19 cellular contexts compared by ENCODE assay signal in genomic region chr20:48800227-48800626, GRCh38. TPM values are rescaled to one million over a fixed set of nuclear protein-coding genes. Genes with fewer than 3 reads are reported as not detected.
A peak's percentile ranks its signal among the peaks of the same experiment; 100 is the strongest.
DNase-seq lines count a peak whose midpoint lies in the region; ATAC-seq and TF ChIP-seq lines count a peak whose summit lies in the region.
"Had no signal": no experiment of that assay in that cellular context is flagged by ENCODE, and none has a peak within 500 bp of the region (broad histone marks: within the 10 kb centered on the region; RNA-seq: fewer than 3 reads in every experiment).

No MANE protein-coding gene starts in this region.

- no peak for DNase-seq in CD8-positive, alpha-beta memory T cell
- DNase-seq in SK-N-MC (ENCODE audit: low read depth, low spot score) (no peak), left ventricle myocardium superior (no peak), gastrocnemius medialis (no peak), Kasumi-1 (lab: John Stamatoyannopoulos, UW) (no peak)
- DNase-seq in activated effector memory CD4-positive, alpha-beta T cell treated with Interleukin-2 at 50 U/mL for 16 hours = no peak
- DNase-seq: activated CD4-positive, alpha-beta T cell treated with anti-CD3 and anti-CD28 coated beads, Interleukin-2, amount 10 ng/mL, durations not matched to agents 7 days and 5 days; endodermal cell; kidney glomerular epithelial cell; NCI-H1694 treated with DMSO at 0.1 percent for 48 hours; NCI-H69; stimulated activated CD4-positive, alpha-beta T cell treated with anti-CD3 and anti-CD28 coated beads, Interleukin-1b, Interleukin-23, amount 100 ng/mL, for 48 hours; stimulated activated naive B cell treated with anti-CD40 and anti-IgM and Interleukin-4, amounts not matched to agents 10 μg/mL and 1 μg/mL and 100 μg/mL, for 72 hours; testis; WERI-Rb-1 had no signal

- peak; percentile 68 for ATAC-seq in left ventricle myocardium superior
- no peak for ATAC-seq in gastrocnemius medialis
- ATAC-seq in HG03280 (IDR thresholded peaks at IDR 0.05; ENCODE audit: unreplicated experiment) = no peak
- ATAC-seq: stimulated activated naive B cell treated with anti-CD40 and anti-IgM and Interleukin-4, amounts not matched to agents 10 μg/mL and 1 μg/mL and 100 μg/mL, for 72 hours had no signal

- peak overlapping the region in 6 of 7 donors; percentile 11 to 54 (median 32) for H3K4me3 Mint-ChIP-seq in CD8-positive, alpha-beta memory T cell
- H3K4me3 Mint-ChIP-seq: activated CD4-positive, alpha-beta T cell treated with anti-CD3 and anti-CD28 coated beads, Interleukin-2, amount 10 ng/mL, durations not matched to agents 7 days and 5 days; brain; endodermal cell; memory B cell; stimulated activated naive B cell treated with anti-CD40 and anti-IgM and Interleukin-4, amounts not matched to agents 10 μg/mL and 1 μg/mL and 100 μg/mL, for 72 hours had no signal

- no peak overlapping the region for H3K4me3 ChIP-seq in CD8-positive, alpha-beta memory T cell (ENCODE audit: low read length)
- no peak overlapping the region for H3K4me3 ChIP-seq in SK-N-MC
- H3K4me3 ChIP-seq in gastrocnemius medialis = no peak overlapping the region
- H3K4me3 ChIP-seq: coronary artery, testis had no signal

- H3K27ac Mint-ChIP-seq in CD8-positive, alpha-beta memory T cell = peak overlapping the region in 7 of 8 donors; percentile 50 to 92 (median 84)
- H3K27ac Mint-ChIP-seq: activated CD4-positive, alpha-beta T cell treated with anti-CD3 and anti-CD28 coated beads, Interleukin-2, amount 10 ng/mL, durations not matched to agents 7 days and 5 days; endodermal cell had no signal

- H3K9ac ChIP-seq in SK-N-MC (ENCODE audit: insufficient read length) = no peak overlapping the region

- POLR2A ChIA-PET in CD8-positive, alpha-beta memory T cell (lab: Charles Lee) = no interaction called here

- H3K27me3 Mint-ChIP-seq in CD8-positive, alpha-beta memory T cell = peaks cover 0 to 5% of the 10 kb centered on the region in 2 donors
- H3K27me3 Mint-ChIP-seq: activated CD4-positive, alpha-beta T cell treated with anti-CD3 and anti-CD28 coated beads, Interleukin-2, amount 10 ng/mL, durations not matched to agents 7 days and 5 days; memory B cell; stimulated activated naive B cell treated with anti-CD40 and anti-IgM and Interleukin-4, amounts not matched to agents 10 μg/mL and 1 μg/mL and 100 μg/mL, for 72 hours had no signal

- peaks cover 51% of the 10 kb centered on the region for H3K4me1 ChIP-seq in CD8-positive, alpha-beta memory T cell (ENCODE audit: insufficient read depth, low read length)
- peaks cover 10 to 14% of the 10 kb centered on the region in 2 donors for H3K4me1 ChIP-seq in gastrocnemius medialis
- H3K4me1 ChIP-seq: testis had no signal

- CTCF ChIA-PET in CD8-positive, alpha-beta memory T cell (lab: Charles Lee) = interaction anchor here (1.5 kb wide), 1 partner anchor 105 kb away, joined by 4 read pairs; no protein-coding TSS in a partner anchor

- H3K27ac ChIP-seq in CD8-positive, alpha-beta memory T cell (ENCODE audit: low read depth, low read length) = no peak overlapping the region
- peak overlapping the region; percentile 52; the same call in 1 of the 2 replicates for H3K27ac ChIP-seq in SK-N-MC
- H3K27ac ChIP-seq in gastrocnemius medialis = peak overlapping the region; percentile 11 to 54 (median 38)
- H3K27ac ChIP-seq: coronary artery, testis, WERI-Rb-1 had no signal

- peaks cover 10 to 41% (median 12%) of the 10 kb centered on the region in 3 donors for H3K36me3 Mint-ChIP-seq in CD8-positive, alpha-beta memory T cell

- TF ChIP-seq POLR2A in gastrocnemius medialis (IDR thresholded peaks at IDR 0.05) = no peak

- peaks cover 86 to 98% (median 86%) of the 10 kb centered on the region in 3 donors for H3K4me1 Mint-ChIP-seq in CD8-positive, alpha-beta memory T cell

- intact Hi-C loops in left ventricle myocardium superior (cut with micrococcal nuclease) (no loop called here), gastrocnemius medialis (cut with DNase I; ENCODE audit: low total_unique reads) (no loop called here)

- in situ Hi-C loops in gastrocnemius medialis (cut with MboI; ENCODE audit: low sequenced_read_pairs in 4 of 4) = no loop called here

- no peaks in the 10 kb centered on the region for H3K27me3 ChIP-seq in CD8-positive, alpha-beta memory T cell (ENCODE audit: insufficient read depth, low read length, poor library complexity, severe bottlenecking)
- H3K27me3 ChIP-seq in gastrocnemius medialis = no peaks in the 10 kb centered on the region
- H3K27me3 ChIP-seq: testis had no signal

- no peaks in the 10 kb centered on the region for H3K9me3 ChIP-seq in CD8-positive, alpha-beta memory T cell (ENCODE audit: low read length)
- no peaks in the 10 kb centered on the region for H3K9me3 ChIP-seq in SK-N-MC (ENCODE audit: low read depth, low read length)
- no peaks in the 10 kb centered on the region for H3K9me3 ChIP-seq in gastrocnemius medialis
- H3K9me3 ChIP-seq: testis had no signal

- TF ChIP-seq CTCF in gastrocnemius medialis (IDR thresholded peaks at IDR 0.05 in 4 of 5, conservative IDR thresholded peaks at IDR 0.05 in 1 of 5) = no peak

- H3K36me3 ChIP-seq in CD8-positive, alpha-beta memory T cell (ENCODE audit: insufficient read depth, low read length) = no peaks in the 10 kb centered on the region
- H3K36me3 ChIP-seq in SK-N-MC (ENCODE audit: insufficient read depth, low read length) (no peaks in the 10 kb centered on the region; the same call in 1 of the 2 replicates), gastrocnemius medialis (no peaks in the 10 kb centered on the region)
- H3K36me3 ChIP-seq: WERI-Rb-1 had no signal

- no peaks in the 10 kb centered on the region for H3K9me3 Mint-ChIP-seq in CD8-positive, alpha-beta memory T cell
- H3K9me3 Mint-ChIP-seq: activated CD4-positive, alpha-beta T cell treated with anti-CD3 and anti-CD28 coated beads, Interleukin-2, amount 10 ng/mL, durations not matched to agents 7 days and 5 days; endodermal cell had no signal

RNA-seq across cellular contexts. Expression of gene PREX1, which starts 27.6 kb away (rescaled TPM):
- total RNA-seq in CD8-positive, alpha-beta memory T cell = 10 to 100 TPM; 90.0 to 90.5 TPM
- 89.5 TPM for polyA plus RNA-seq in CD8-positive, alpha-beta memory T cell
- total RNA-seq in left ventricle myocardium superior = 8.3 TPM
- total RNA-seq in gastrocnemius medialis = 10 to 100 TPM in 1 of 4 donors, 1 to 10 TPM in 3; 7.5 to 10.9 (median 9.1) TPM
